In the genomic region with DNA sequence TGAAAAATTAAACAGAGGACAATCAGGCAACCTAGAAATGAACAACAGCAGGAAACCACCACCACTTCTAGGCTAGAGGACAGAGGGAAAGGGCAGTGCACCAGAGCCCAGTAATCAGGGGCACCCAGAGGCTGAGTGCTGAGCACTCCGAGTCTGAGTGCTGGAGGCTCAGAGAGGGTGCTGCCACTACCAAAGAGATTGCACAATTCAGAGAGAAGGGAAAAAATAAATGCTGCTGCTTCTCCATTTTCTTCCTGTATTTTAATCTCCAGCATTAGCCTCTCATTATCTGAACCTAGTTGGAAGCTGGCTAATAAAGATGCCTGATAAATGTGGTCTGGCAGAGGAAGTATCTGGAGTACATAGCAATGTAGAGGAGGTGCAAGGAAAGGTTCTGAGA, we compare ENCODE assay signal across 29 cellular contexts. TPM values are rescaled to one million over a fixed set of nuclear protein-coding genes. Genes with fewer than 3 reads are reported as not detected.
"Had no signal": no experiment of that assay in that cellular context is flagged by ENCODE, and none has a peak within 500 bp of the region (broad histone marks: within the 10 kb centered on the region; RNA-seq: fewer than 3 reads in every experiment).

No MANE protein-coding gene starts in this region.

- H2AFZ ChIP-seq: neural progenitor cell had no signal

- ATAC-seq: left lobe of liver; mucosa of descending colon; sciatic nerve; stimulated activated naive CD8-positive, alpha-beta T cell treated with anti-CD3 and anti-CD28 coated beads, Interleukin-15, amount 100 ng/mL, for 72 hours; upper lobe of right lung had no signal

- H3K4me3 ChIP-seq: esophagus squamous epithelium, mucosa of descending colon, neural progenitor cell, prostate gland, right atrium auricular region, smooth muscle cell, suprapubic skin, transverse colon, upper lobe of right lung, uterus had no signal

- H3K4me2 ChIP-seq: neural progenitor cell, smooth muscle cell had no signal

- DNase-seq: effector memory CD4-positive, alpha-beta T cell; erythroblast; esophagus squamous epithelium; hypothalamus; mesenchymal stem cell; mucosa of descending colon; naive B cell; nucleus accumbens; stimulated activated CD4-positive, alpha-beta T cell treated with anti-CD3 and anti-CD28 coated beads, Interleukin-12 subunit alpha, Interleukin-12 subunit beta, amount 100 ng/mL, for 4 hours; stimulated activated CD4-positive, alpha-beta T cell treated with anti-CD3 and anti-CD28 coated beads, Interleukin-1b, Interleukin-23, amount 100 ng/mL, for 48 hours; stimulated activated CD4-positive, alpha-beta T cell treated with anti-CD3 and anti-CD28 coated beads, Interleukin-4, amount 100 ng/mL, for 1 hour; stimulated activated CD8-positive, alpha-beta memory T cell treated with anti-CD3 and anti-CD28 coated beads, Interleukin-4, amount 100 ng/mL, for 48 hours; stimulated activated naive CD4-positive, alpha-beta T cell; stimulated activated naive CD8-positive, alpha-beta T cell treated with anti-CD3 and anti-CD28 coated beads, Interleukin-15, amount 100 ng/mL, for 72 hours; transverse colon; upper lobe of right lung; uterus had no signal

- H3K9me3 ChIP-seq: esophagus squamous epithelium, mucosa of descending colon, prostate gland, right atrium auricular region, suprapubic skin, transverse colon, upper lobe of right lung, uterus had no signal

- H3K4me1 ChIP-seq: esophagus squamous epithelium, neural progenitor cell, prostate gland, right atrium auricular region, suprapubic skin, transverse colon, upper lobe of right lung, uterus had no signal

- H3K27me3 ChIP-seq: neural progenitor cell, right atrium auricular region, uterus had no signal

- H3K27ac ChIP-seq: esophagus squamous epithelium, neural progenitor cell, prostate gland, right atrium auricular region, suprapubic skin, transverse colon, upper lobe of right lung, uterus had no signal

- H3K36me3 ChIP-seq: esophagus squamous epithelium, neural progenitor cell, prostate gland, right atrium auricular region, suprapubic skin, transverse colon, upper lobe of right lung, uterus had no signal

- H3K9ac ChIP-seq: neural progenitor cell had no signal

RNA-seq across cellular contexts. Expression of a gene that starts 27.8 kb away (rescaled TPM):
- total RNA-seq: frontal cortex, lung microvascular endothelial cell, mesothelial cell of epicardium, osteocyte had no signal
- polyA plus RNA-seq: keratinocyte, smooth muscle cell had no signal

RNA-seq across cellular contexts. Expression of a gene that starts 57.6 kb away (rescaled TPM):
- total RNA-seq: frontal cortex, lung microvascular endothelial cell, mesothelial cell of epicardium, osteocyte, right atrium auricular region, sciatic nerve, smooth muscle cell, suprapubic skin had no signal
- polyA plus RNA-seq: keratinocyte, smooth muscle cell had no signal
